9 cellular contexts compared by ENCODE assay signal in genomic region chr21:44029460-44030087, GRCh38.
"Had no signal": no experiment of that assay in that cellular context is flagged by ENCODE, and none has a peak within 500 bp of the region (broad histone marks: within the 10 kb centered on the region; RNA-seq: fewer than 3 reads in every experiment).

No MANE protein-coding gene starts in this region.

- ATAC-seq: heart right ventricle, left lung, pancreas had no signal

- H3K4me1 ChIP-seq: colonic mucosa, uterus had no signal

- H3K27me3 ChIP-seq: colonic mucosa, heart right ventricle, left lung, pancreas, uterus had no signal

- H3K9me3 Mint-ChIP-seq: activated CD4-positive, alpha-beta T cell treated with anti-CD3 and anti-CD28 coated beads, Interleukin-2, amount 10 ng/mL, durations not matched to agents 7 days and 5 days had no signal

- H3K4me3 Mint-ChIP-seq: activated CD4-positive, alpha-beta T cell treated with anti-CD3 and anti-CD28 coated beads, Interleukin-2, amount 10 ng/mL, durations not matched to agents 7 days and 5 days; nephron progenitor cell had no signal

- H3K9me3 ChIP-seq: colonic mucosa, heart right ventricle, left lung, pancreas, uterus had no signal

- H3K27me3 Mint-ChIP-seq: activated CD4-positive, alpha-beta T cell treated with anti-CD3 and anti-CD28 coated beads, Interleukin-2, amount 10 ng/mL, durations not matched to agents 7 days and 5 days had no signal

- H3K4me3 ChIP-seq: colonic mucosa, heart right ventricle, left lung, pancreas, uterus had no signal

- H3K27ac ChIP-seq: colonic mucosa, heart right ventricle, left lung, pancreas, uterus had no signal

- H3K27ac Mint-ChIP-seq: activated CD4-positive, alpha-beta T cell treated with anti-CD3 and anti-CD28 coated beads, Interleukin-2, amount 10 ng/mL, durations not matched to agents 7 days and 5 days had no signal

- DNase-seq: activated CD4-positive, alpha-beta T cell treated with anti-CD3 and anti-CD28 coated beads, Interleukin-2, amount 10 ng/mL, durations not matched to agents 7 days and 5 days; activated gamma-delta T cell treated with Interleukin-2 at 50 U/mL for 16 hours; colonic mucosa; heart right ventricle; left lung; nephron progenitor cell; pancreas; stimulated activated CD4-positive, alpha-beta T cell treated with anti-CD3 and anti-CD28 coated beads, Interleukin-2, amount 100 ng/mL, for 48 hours; uterus had no signal

- H3K36me3 ChIP-seq: uterus had no signal
